In the genomic region with DNA sequence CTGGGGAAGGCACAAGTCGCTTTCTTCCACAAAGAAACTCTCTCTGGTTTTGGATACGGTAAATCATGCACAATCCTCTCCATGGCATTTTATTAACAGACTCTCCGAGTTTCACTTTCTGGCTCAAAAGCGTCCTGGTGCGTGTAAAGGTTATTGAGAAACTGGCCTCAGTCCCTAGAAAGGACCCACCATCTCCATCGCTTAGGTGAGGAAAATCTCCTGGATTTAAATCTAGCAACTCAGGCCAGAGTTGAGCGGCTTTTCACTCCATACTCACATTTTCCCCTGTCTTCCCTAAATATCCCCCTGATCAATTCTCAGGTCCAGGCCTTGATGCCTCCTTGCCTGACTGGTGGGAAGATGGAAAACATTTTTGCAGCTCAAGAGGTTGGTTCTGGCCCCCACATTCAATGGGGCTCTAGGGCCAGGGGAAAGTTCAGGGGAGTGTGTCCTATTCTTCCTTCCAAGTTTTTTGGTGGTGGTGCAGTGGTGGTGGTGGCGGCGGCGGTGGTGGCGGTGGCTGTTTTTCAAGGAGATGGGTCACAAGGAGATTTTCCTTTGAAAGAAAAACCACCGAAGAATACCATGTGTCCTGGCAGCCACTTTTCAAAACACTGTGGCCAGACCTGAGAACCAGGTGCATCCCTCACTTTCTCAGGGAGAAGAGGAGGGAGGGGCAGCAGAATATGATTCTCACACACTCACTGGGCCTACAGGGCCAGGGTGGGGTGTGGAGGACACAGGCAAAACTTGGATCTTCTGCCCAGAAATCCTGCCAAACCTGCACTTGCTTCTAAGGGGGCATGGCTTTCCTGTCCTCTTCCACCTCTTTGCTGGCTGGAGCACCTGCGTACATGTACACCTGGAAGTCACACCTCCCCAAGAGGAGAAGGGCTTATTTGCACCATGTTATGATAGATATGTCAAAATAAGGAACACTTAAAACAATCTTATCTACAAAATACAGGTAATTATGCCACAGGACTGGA, we compare ENCODE assay signal across 8 cellular contexts. TPM values are rescaled to one million over a fixed set of nuclear protein-coding genes. Genes with fewer than 3 reads are reported as not detected.
DNase-seq lines count a peak whose midpoint lies in the region; ATAC-seq, FAIRE-seq and TF ChIP-seq lines count a peak whose summit lies in the region.

No MANE protein-coding gene starts in this region.

- TF ChIP-seq CTCF in GM12878 (IDR thresholded peaks at IDR 0.05 in 2 of 3, conservative IDR thresholded peaks at IDR 0.05 in 1 of 3; ENCODE audit: control insufficient read depth in 2 of 3, extremely low read depth in 1 of 3, insufficient read depth in 1 of 3, low read depth in 3 of 3, low read length in 3 of 3), result no peak

- intact Hi-C loops in GM12878 (cut with micrococcal nuclease; ENCODE audit: unreplicated experiment) (loop anchor here (1.0 kb wide), 1 partner anchor 23 kb away; no protein-coding TSS in a partner anchor), posterior vena cava (cut with DNase I) (no loop called here)

- no peak for TF ChIP-seq RAD21 in GM12878 (IDR thresholded peaks at IDR 0.05; ENCODE audit: insufficient read depth, low read depth, low read length)

- peak overlapping the region; percentile 89 to 98 (median 95) for H3K9ac ChIP-seq in BLaER1 treated with 17β-estradiol and CSF1 and Interleukin-3, amounts not matched to agents 10 nM and 100 nM
- peak overlapping the region; percentile 91 for H3K9ac ChIP-seq in GM12878 (ENCODE audit: control insufficient read depth, insufficient read depth, low read length)
- peak overlapping the region; percentile 83 to 91 for H3K9ac ChIP-seq in mucosa of rectum (ENCODE audit: low read depth in 1 of 2, low read length in 2 of 2)

- SMC1A ChIA-PET in GM12878 (lab: Charles Lee; ENCODE audit: uncharacterized antibody, unreplicated experiment), result interaction anchor here (0.6 to 15.7 kb wide), 4 partner anchors 9 to 1077 kb away, joined by 4 to 214 read pairs (median 113); no protein-coding TSS in a partner anchor

- H2AFZ ChIP-seq in GM12878 (ENCODE audit: control insufficient read depth, low read depth, low read length), result peak overlapping the region; percentile 51; the same call in 1 of the 2 replicates

- CTCF ChIA-PET in GM12878 (lab: Yijun Ruan, JAX), result interaction anchor here (0.8 to 21.0 kb wide), 9 partner anchors 10 to 67 kb away, joined by 3 to 288 read pairs (median 23); no protein-coding TSS in a partner anchor

- BruUV-seq in GM12878 (replicated peaks; lab: Mats Ljungman, UMichigan), result TSS peak; percentile 98

- H3K36me3 ChIP-seq in BLaER1 treated with 17β-estradiol and CSF1 and Interleukin-3, amounts not matched to agents 10 nM and 100 nM, result peaks cover 0 to 11% (median 0%) of the 10 kb centered on the region in 11 experiments; a peak in 6 of 22 replicates
- peaks cover 0 to 6% of the 10 kb centered on the region in 2 experiments; a peak in 1 of 4 replicates for H3K36me3 ChIP-seq in GM12878 (ENCODE audit: control insufficient read depth in 2 of 2, insufficient read depth in 2 of 2, low read length in 1 of 2)
- H3K36me3 ChIP-seq in mucosa of rectum (ENCODE audit: control insufficient read depth in 2 of 2, insufficient read depth in 2 of 2, low read length in 2 of 2), result no peaks in the 10 kb centered on the region

- POLR2A ChIA-PET in GM12878 (lab: Charles Lee), result interaction anchor here (0.5 to 11.4 kb wide), 12 partner anchors 9 to 1762 kb away, joined by 3 to 255 read pairs (median 6); no protein-coding TSS in a partner anchor

- RAD21 ChIA-PET in GM12878 (lab: Charles Lee; ENCODE audit: unreplicated experiment), result interaction anchor here (0.5 to 25.6 kb wide), 7 partner anchors 16 to 257 kb away, joined by 4 to 710 read pairs (median 10); partner anchors contain the start of gene PTGR2

- DNase-seq in GM12878 (ENCODE audit: low read depth, low spot score) (no peak), posterior vena cava (ENCODE audit: low spot score) (no peak), cortex of kidney (lab: John Stamatoyannopoulos, UW) (no peak), hypothalamus (lab: John Stamatoyannopoulos, UW) (no peak), NCI-H2107 (lab: John Stamatoyannopoulos, UW) (no peak)

- no peak for TF ChIP-seq EP300 in GM12878 (IDR thresholded peaks at IDR 0.05; ENCODE audit: borderline replicate concordance in 1 of 2, control insufficient read depth in 1 of 2, low read depth in 2 of 2, low read length in 2 of 2)

- peaks cover 80 to 87% (median 82%) of the 10 kb centered on the region in 10 experiments for H3K4me1 ChIP-seq in BLaER1 treated with 17β-estradiol and CSF1 and Interleukin-3, amounts not matched to agents 10 nM and 100 nM
- H3K4me1 ChIP-seq in GM12878 (ENCODE audit: control insufficient read depth, insufficient read depth, low read length), result peaks cover 65% of the 10 kb centered on the region
- peaks cover 81 to 88% of the 10 kb centered on the region in 2 donors for H3K4me1 ChIP-seq in mucosa of rectum (ENCODE audit: control insufficient read depth in 2 of 2, insufficient read depth in 2 of 2, low read length in 2 of 2)

- no peak for FAIRE-seq in GM12878 (lab: Jason Lieb, UNC)

- in situ Hi-C loops in GM12878 (cut with MboI), result loop anchor here (25.0 kb wide), 2 partner anchors 1501 to 1776 kb away; no protein-coding TSS in a partner anchor

- TF ChIP-seq POLR2A in GM12878 (IDR thresholded peaks at IDR 0.05; ENCODE audit: low read depth, low read length), result no peak; the same call in none of the 2 replicates

- H3K27me3 ChIP-seq in BLaER1 treated with 17β-estradiol and CSF1 and Interleukin-3, amounts not matched to agents 10 nM and 100 nM, result no peaks in the 10 kb centered on the region
- H3K27me3 ChIP-seq in GM12878 (replicated peaks in 1 of 2; ENCODE audit: control insufficient read depth in 2 of 2, insufficient read depth in 2 of 2, low read length in 1 of 2) (no peaks in the 10 kb centered on the region), mucosa of rectum (ENCODE audit: control insufficient read depth in 2 of 2, insufficient read depth in 2 of 2, low read length in 2 of 2) (no peaks in the 10 kb centered on the region)

- H3K4me3 ChIP-seq in BLaER1 treated with 17β-estradiol and CSF1 and Interleukin-3, amounts not matched to agents 10 nM and 100 nM, result peak overlapping the region; percentile 61 to 96 (median 87); a peak in 18 of 20 replicates
- H3K4me3 ChIP-seq in GM12878 (peak overlapping the region; percentile 83), mucosa of rectum (ENCODE audit: low read length in 2 of 2) (peak overlapping the region; percentile 79 to 89)

- H3K79me2 ChIP-seq in GM12878 (ENCODE audit: control insufficient read depth, insufficient read depth, low read length), result peaks cover 99% of the 10 kb centered on the region

- peak overlapping the region; percentile 55 to 99 (median 95); a peak in 21 of 22 replicates for H3K27ac ChIP-seq in BLaER1 treated with 17β-estradiol and CSF1 and Interleukin-3, amounts not matched to agents 10 nM and 100 nM
- H3K27ac ChIP-seq in GM12878 (ENCODE audit: control insufficient read depth, insufficient read depth) (peak overlapping the region; percentile 100), mucosa of rectum (ENCODE audit: low read depth in 2 of 2, low read length in 2 of 2) (peak overlapping the region; percentile 94 to 96)

- peak overlapping the region; percentile 92 to 100 (median 99) for H3K4me2 ChIP-seq in BLaER1 treated with 17β-estradiol and CSF1 and Interleukin-3, amounts not matched to agents 10 nM and 100 nM
- peak overlapping the region; percentile 76 for H3K4me2 ChIP-seq in GM12878 (ENCODE audit: control insufficient read depth, insufficient read depth)

- WGBS in GM12878 (ENCODE audit: insufficient coverage, insufficient replicate concordance, low lambda C conversion rate, missing lambda C conversion rate), result 34% methylated on average over 13 of the region's 13 CpGs

- H3K9me3 ChIP-seq in BLaER1 treated with 17β-estradiol and CSF1 and Interleukin-3, amounts not matched to agents 10 nM and 100 nM (replicated peaks in 1 of 11), result no peaks in the 10 kb centered on the region
- H3K9me3 ChIP-seq in GM12878 (replicated peaks; ENCODE audit: control insufficient read depth, insufficient read depth, low read length) (no peaks in the 10 kb centered on the region), mucosa of rectum (ENCODE audit: control insufficient read depth in 2 of 2, low read length in 2 of 2) (no peaks in the 10 kb centered on the region)

- H4K20me1 ChIP-seq in BLaER1 treated with 17β-estradiol and CSF1 and Interleukin-3, amounts not matched to agents 10 nM and 100 nM, result peaks cover 51 to 81% (median 73%) of the 10 kb centered on the region in 11 experiments; a peak in 21 of 22 replicates
- H4K20me1 ChIP-seq in GM12878 (ENCODE audit: control insufficient read depth, insufficient read depth), result peaks cover 7% of the 10 kb centered on the region; the same call in 1 of the 2 replicates

- ATAC-seq in HG03066 (IDR thresholded peaks at IDR 0.05; ENCODE audit: low read depth, unreplicated experiment) (peak; percentile 2), GM12878 (peak; percentile 5)

TF ChIP-seq in GM12878, 131 proteins besides CTCF, POLR2A, EP300 and RAD21 (continues in another document):
- TF ChIP-seq NBN (IDR thresholded peaks at IDR 0.05) (peak; percentile 16), MTA2 (IDR thresholded peaks at IDR 0.05; ENCODE audit: low read depth) (0 out of 2 replicates have a peak, but pooled peaks have one; percentile 59), PAX5 (IDR thresholded peaks at IDR 0.05; ENCODE audit: borderline replicate concordance, low read depth, low read length) (no peak), IKZF1 (conservative IDR thresholded peaks at IDR 0.05) (peak; percentile 37; the same call in 1 of the 2 replicates)

RNA-seq across cellular contexts. Expression of gene PNMA1, which starts 46.7 kb away (rescaled TPM):
- 8.8 and 10.1 TPM in 2 replicates for total RNA-seq in GM12878 (2013; cell fraction: nucleolus; rRNA removed)
- total RNA-seq in GM12878 (2014; rRNA removed) (3.8 and 4.0 TPM in 2 replicates), GM12878 (2014; rRNA removed; fragmentation: Illumina TruSeq; extraction: Trizol) (6.8 TPM in 2 replicates), GM12878 (2021) (22.4 and 24.0 TPM in 2 replicates), posterior vena cava (10 to 100 TPM; 64.8 to 88.7 TPM)
- polyA plus RNA-seq in GM12878 (2011; ENCODE audit: low read depth), result 7.3 TPM
- polyA plus RNA-seq in GM12878 (2011; rRNA removed) (7.8 and 9.7 TPM in 2 replicates), GM12878 (2014; fragmentation: Illumina TruSeq; extraction: Trizol) (14.0 and 14.4 TPM in 2 replicates), GM12878 (2014; fragmentation: Nextera tagmentation; extraction: Ambion mirVana) (1 to 10 TPM; 1.8 to 6.5 TPM), GM12878 (2014; rRNA removed) (14.4 and 15.3 TPM in 2 replicates), GM12878 (2016; fragmentation: Nextera tagmentation; extraction: Ambion mirVana) (10 to 100 TPM; 35.0 to 39.3 TPM)
- polyA plus RNA-seq in GM12878 (2011; cell fraction: cytosol; rRNA removed), result 7.1 and 7.2 TPM in 2 replicates
- polyA plus RNA-seq in GM12878 (2011; cell fraction: nucleus; rRNA removed), result 7.9 and 9.2 TPM in 2 replicates
- polyA plus RNA-seq in GM12878 (2012), result 9.3 and 11.6 TPM in 2 replicates
- polyA minus RNA-seq in GM12878 (2011; rRNA and poly(A)+ RNA removed), result 5.3 and 7.1 TPM in 2 replicates
- 3.3 and 3.7 TPM in 2 replicates for polyA minus RNA-seq in GM12878 (2011; cell fraction: cytosol; rRNA and poly(A)+ RNA removed)
- polyA minus RNA-seq in GM12878 (2011; cell fraction: nucleus; rRNA and poly(A)+ RNA removed), result 3.6 and 4.6 TPM in 2 replicates
